23 cellular contexts compared by ENCODE assay signal in the genomic region with DNA sequence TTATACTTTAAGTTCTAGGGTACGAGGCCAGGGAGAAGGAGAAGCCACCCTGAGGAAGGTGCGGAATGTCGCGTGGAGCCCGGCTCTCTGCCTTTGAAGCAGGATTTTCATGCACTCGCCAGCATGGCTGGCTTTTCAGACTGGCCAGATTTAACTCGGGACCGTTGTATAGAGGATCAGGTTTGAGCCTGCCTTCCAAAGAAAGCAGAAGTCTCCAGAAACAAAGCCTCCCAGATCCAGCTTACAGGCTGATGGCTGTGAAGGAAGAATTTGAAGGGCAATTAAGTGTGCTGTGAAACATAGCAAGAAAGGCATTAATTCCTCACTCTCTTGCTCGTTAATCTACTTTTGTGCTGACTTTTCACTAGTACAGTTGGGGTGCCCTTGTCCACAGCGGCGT.
"Had no signal": no experiment of that assay in that cellular context is flagged by ENCODE, and none has a peak within 500 bp of the region (broad histone marks: within the 10 kb centered on the region; RNA-seq: fewer than 3 reads in every experiment).

No MANE protein-coding gene starts in this region.

- H3K9ac ChIP-seq: parathyroid adenoma had no signal

- H3K36me3 ChIP-seq: colonic mucosa, stomach, thyroid gland, vagina had no signal

- H3K4me1 ChIP-seq: colonic mucosa, parathyroid adenoma, thyroid gland, vagina had no signal

- ATAC-seq: effector memory CD8-positive, alpha-beta T cell; left lobe of liver; mucosa of descending colon; natural killer cell treated with Interleukin-12 subunit alpha and Interleukin-12 subunit beta and Interleukin-15 and Interleukin-18, amount 100 ng/mL, for 72 hours; sciatic nerve had no signal

- H3K4me3 ChIP-seq: colonic mucosa, lung, mucosa of descending colon, smooth muscle cell, stomach, thyroid gland, vagina had no signal

- H3K4me1 Mint-ChIP-seq: mesothelial cell of epicardium had no signal

- H3K27ac ChIP-seq: colonic mucosa, parathyroid adenoma, stomach, thyroid gland, vagina had no signal

- H3K4me2 ChIP-seq: smooth muscle cell had no signal

- H3K4me3 Mint-ChIP-seq: effector memory CD8-positive, alpha-beta T cell; memory B cell; mesothelial cell of epicardium; naive B cell; natural killer cell treated with Interleukin-12 subunit alpha and Interleukin-12 subunit beta and Interleukin-15 and Interleukin-18, amount 100 ng/mL, for 72 hours had no signal

- H3K36me3 Mint-ChIP-seq: memory B cell; mesothelial cell of epicardium; naive B cell; natural killer cell treated with Interleukin-12 subunit alpha and Interleukin-12 subunit beta and Interleukin-15 and Interleukin-18, amount 100 ng/mL, for 72 hours had no signal

- H3K27ac Mint-ChIP-seq: effector memory CD8-positive, alpha-beta T cell; memory B cell; mesothelial cell of epicardium; naive B cell; natural killer cell treated with Interleukin-12 subunit alpha and Interleukin-12 subunit beta and Interleukin-15 and Interleukin-18, amount 100 ng/mL, for 72 hours; progenitor cell of endocrine pancreas had no signal

- DNase-seq: colonic mucosa; dermis blood vessel endothelial cell; effector memory CD8-positive, alpha-beta T cell; mucosa of descending colon; naive B cell; stimulated activated CD4-positive, alpha-beta T cell treated with anti-CD3 and anti-CD28 coated beads, Interleukin-12 subunit alpha, Interleukin-12 subunit beta, amount 100 ng/mL, for 4 hours; stimulated activated CD4-positive, alpha-beta T cell treated with anti-CD3 and anti-CD28 coated beads, Interleukin-1b, Interleukin-23, amount 100 ng/mL, for 48 hours; stimulated activated CD4-positive, alpha-beta T cell treated with anti-CD3 and anti-CD28 coated beads, Interleukin-4, amount 100 ng/mL, for 1 hour; stimulated activated CD8-positive, alpha-beta memory T cell treated with anti-CD3 and anti-CD28 coated beads, Interleukin-4, amount 100 ng/mL, for 48 hours; stimulated activated naive CD4-positive, alpha-beta T cell treated with Interleukin-2 at 50 U/mL for 16 hours; stomach; thyroid gland; trophoblast cell had no signal

- H3K9me3 ChIP-seq: colonic mucosa, mucosa of descending colon, stomach, thyroid gland, vagina had no signal

- H2AFZ ChIP-seq: parathyroid adenoma had no signal

- H3K79me2 ChIP-seq: parathyroid adenoma had no signal

- H3K27me3 ChIP-seq: vagina had no signal

- H3K9me3 Mint-ChIP-seq: effector memory CD8-positive, alpha-beta T cell; memory B cell; mesothelial cell of epicardium; natural killer cell treated with Interleukin-12 subunit alpha and Interleukin-12 subunit beta and Interleukin-15 and Interleukin-18, amount 100 ng/mL, for 72 hours had no signal
